8 cellular contexts compared by ENCODE assay signal in genomic region chr1:32066489-32066873, GRCh38. TPM values are rescaled to one million over a fixed set of nuclear protein-coding genes. Genes with fewer than 3 reads are reported as not detected.
DNase-seq lines count a peak whose midpoint lies in the region; ATAC-seq and TF ChIP-seq lines count a peak whose summit lies in the region.

No MANE protein-coding gene starts in this region.

- H3K27me3 Mint-ChIP-seq in T-helper 17 cell = no peaks in the 10 kb centered on the region

- H3K36me3 Mint-ChIP-seq in T-helper 17 cell (ENCODE audit: low read depth) = no peaks in the 10 kb centered on the region

- no peaks in the 10 kb centered on the region for H3K27me3 ChIP-seq in BLaER1
- peaks cover 8% of the 10 kb centered on the region for H3K27me3 ChIP-seq in gastroesophageal sphincter

- H3K9me3 ChIP-seq in BLaER1 = no peaks in the 10 kb centered on the region
- no peaks in the 10 kb centered on the region for H3K9me3 ChIP-seq in T-helper 17 cell (ENCODE audit: control insufficient read depth, low read length, poor library complexity, severe bottlenecking)
- no peaks in the 10 kb centered on the region for H3K9me3 ChIP-seq in gastroesophageal sphincter

- H3K4me1 Mint-ChIP-seq in T-helper 17 cell = peaks cover 5% of the 10 kb centered on the region

- peaks cover 29% of the 10 kb centered on the region for H4K20me1 ChIP-seq in BLaER1

- TF ChIP-seq CTCF in gastroesophageal sphincter (IDR thresholded peaks at IDR 0.05) = no peak

- H3K4me3 ChIP-seq in BLaER1 (no peak overlapping the region), gastroesophageal sphincter (no peak overlapping the region)

- H3K4me2 ChIP-seq in BLaER1 = peak overlapping the region; percentile 71

- H3K36me3 ChIP-seq in BLaER1 (peaks cover 21% of the 10 kb centered on the region), gastroesophageal sphincter (peaks cover 0 to 7% of the 10 kb centered on the region in 2 donors)

- peak; percentile 64 for ATAC-seq in T-helper 17 cell
- peak; percentile 77 for ATAC-seq in gastroesophageal sphincter
- ATAC-seq in GM19463 (IDR thresholded peaks at IDR 0.05; ENCODE audit: unreplicated experiment) = no peak

- 6 to 18% methylated on average over 4 of the region's 4 CpGs for WGBS in gastroesophageal sphincter (ENCODE audit: low coverage in 1 of 2), 2 donors

- TF ChIP-seq POLR2A in gastroesophageal sphincter (IDR thresholded peaks at IDR 0.05) = no peak

- H3K27ac Mint-ChIP-seq in T-helper 17 cell = peak overlapping the region; percentile 24

- DNase-seq in HT1080 (ENCODE audit: low read depth) (peak; percentile 94), T-helper 17 cell (no peak), pulmonary artery endothelial cell (ENCODE audit: low read depth, low spot score) (peak; percentile 96), DMS153 (lab: John Stamatoyannopoulos, UW) (no peak), OCI-M2 (lab: John Stamatoyannopoulos, UW; ENCODE audit: unreplicated experiment) (no peak)

- H3K4me3 Mint-ChIP-seq in T-helper 17 cell = no peak overlapping the region

- H3K27ac ChIP-seq in BLaER1 (peak overlapping the region; percentile 32; the same call in 1 of the 2 replicates), gastroesophageal sphincter (peak overlapping the region in 2 of 4 donors; percentile 35 to 45)

- TF ChIP-seq EP300 in gastroesophageal sphincter (IDR thresholded peaks at IDR 0.05) = no peak

- H3K4me1 ChIP-seq in BLaER1 (peaks cover 97% of the 10 kb centered on the region), gastroesophageal sphincter (peaks cover 0 to 43% (median 14%) of the 10 kb centered on the region in 3 donors)

- no peak overlapping the region for H3K9ac ChIP-seq in BLaER1

RNA-seq across cellular contexts. Expression of gene TMEM39B, which starts 6.3 kb away (rescaled TPM):
- total RNA-seq in HT1080 (2014; rRNA removed; shearing (Covaris generic)) = 19.1 and 24.7 TPM in 2 replicates
- polyA plus RNA-seq in HT1080 (2015; cell fraction: cytosol; rRNA removed) = 19.4 and 21.4 TPM in 2 replicates
- 15.7 and 21.4 TPM in 2 replicates for polyA plus RNA-seq in HT1080 (2015; cell fraction: nucleus; rRNA removed)
- total RNA-seq in T-helper 17 cell = 10 to 100 TPM; 15.8 to 16.7 TPM
- 1 to 10 TPM; 1.7 to 5.4 (median 2.9) TPM for total RNA-seq in gastroesophageal sphincter
- 12.1 and 14.4 TPM in 2 replicates for total RNA-seq in pulmonary artery endothelial cell

RNA-seq across cellular contexts. Expression of gene KPNA6, which starts 41.4 kb away (rescaled TPM):
- 35.7 and 40.0 TPM in 2 replicates for total RNA-seq in HT1080 (2014; rRNA removed; shearing (Covaris generic))
- polyA plus RNA-seq in HT1080 (2015; cell fraction: cytosol; rRNA removed) = 30.0 and 35.7 TPM in 2 replicates
- polyA plus RNA-seq in HT1080 (2015; cell fraction: nucleus; rRNA removed) = 48.2 and 52.8 TPM in 2 replicates
- total RNA-seq in T-helper 17 cell (10 to 100 TPM; 39.8 to 57.6 TPM), gastroesophageal sphincter (10 to 100 TPM; 52.9 to 70.4 (median 57.6) TPM), pulmonary artery endothelial cell (37.0 and 45.2 TPM in 2 replicates)

RNA-seq across cellular contexts. Expression of gene KHDRBS1, which starts 52.8 kb away (rescaled TPM):
- total RNA-seq in HT1080 (2014; rRNA removed; shearing (Covaris generic)) = 54.6 and 111 TPM in 2 replicates
- 190 and 231 TPM in 2 replicates for polyA plus RNA-seq in HT1080 (2015; cell fraction: cytosol; rRNA removed)
- polyA plus RNA-seq in HT1080 (2015; cell fraction: nucleus; rRNA removed) = 236 TPM in 2 replicates
- 10 to 100 TPM; 92.5 to 94.9 TPM for total RNA-seq in T-helper 17 cell
- total RNA-seq in gastroesophageal sphincter = 10 to 100 TPM; 59.1 to 89.3 (median 64.8) TPM
- 80.5 and 84.5 TPM in 2 replicates for total RNA-seq in pulmonary artery endothelial cell

Comparison
In these comparisons a context has a peak if more than half of its experiments do, and no peak if none do; other contexts are left out.
1. DNase-seq: peak in HT1080 (single experiment) and pulmonary artery endothelial cell (single experiment); none in T-helper 17 cell (0 of 3), DMS153 (single experiment) and OCI-M2 (single experiment).